ENCODE assay signal across 15 cellular contexts in the genomic region with DNA sequence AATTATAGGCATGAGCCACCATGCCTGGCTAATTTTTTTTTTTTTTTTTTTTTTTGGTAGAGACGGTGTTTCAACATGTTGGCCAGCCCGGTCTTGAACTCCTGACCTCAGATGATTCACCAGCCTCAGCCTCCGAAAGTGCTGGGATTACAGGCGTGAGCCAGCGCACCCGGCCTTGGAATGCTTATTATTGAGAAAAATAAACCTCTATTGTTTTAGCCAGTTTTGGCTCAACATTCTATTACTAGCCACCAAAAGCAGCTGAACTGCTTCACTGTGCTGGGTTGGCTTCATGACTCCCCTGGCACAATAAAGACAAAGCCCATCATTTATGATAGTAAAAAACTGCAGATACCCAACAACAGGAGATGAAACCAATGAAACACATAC.
DNase-seq lines count a peak whose midpoint lies in the region; ATAC-seq lines count a peak whose summit lies in the region.
"Had no signal": no experiment of that assay in that cellular context is flagged by ENCODE, and none has a peak within 500 bp of the region (broad histone marks: within the 10 kb centered on the region; RNA-seq: fewer than 3 reads in every experiment).

No MANE protein-coding gene starts in this region.

- H3K23ac ChIP-seq in trophoblast cell (ENCODE audit: low read length), result no peak overlapping the region

- H3K9ac ChIP-seq in trophoblast cell (ENCODE audit: low read length), result no peak overlapping the region
- H3K9ac ChIP-seq: KMS-11 had no signal

- H2BK120ac ChIP-seq in trophoblast cell (ENCODE audit: insufficient read depth, low read length, poor library complexity), result no peak overlapping the region

- no peak overlapping the region for H2AFZ ChIP-seq in trophoblast cell (ENCODE audit: insufficient read depth, low read length, poor library complexity)

- peaks cover 5% of the 10 kb centered on the region in 2 donors for H3K36me3 Mint-ChIP-seq in activated naive CD4-positive, alpha-beta T cell treated with anti-CD3 and anti-CD28 coated beads, Interleukin-2, amount 50 U/mL, for 72 hours

- H3K79me1 ChIP-seq in trophoblast cell (ENCODE audit: low read length), result no peaks in the 10 kb centered on the region

- no peaks in the 10 kb centered on the region for H3K36me3 ChIP-seq in trophoblast cell (ENCODE audit: control insufficient read depth in 1 of 2, insufficient read depth in 2 of 2, low read length in 2 of 2)
- H3K36me3 ChIP-seq: esophagus muscularis mucosa had no signal

- H2AK5ac ChIP-seq in trophoblast cell (ENCODE audit: low read length), result no peak overlapping the region

- H3K27me3 ChIP-seq in trophoblast cell (ENCODE audit: insufficient read depth, low read length), result no peaks in the 10 kb centered on the region
- H3K27me3 ChIP-seq: esophagus muscularis mucosa had no signal

- peak; percentile 48 for DNase-seq in GM03348 (ENCODE audit: low spot score)
- DNase-seq in T1000 (lab: John Stamatoyannopoulos, UW), result peak; percentile 44
- peak; percentile 88 for DNase-seq in fibroblast of peridontal ligament (ENCODE audit: extremely low read depth)
- peak; percentile 63 to 65 for DNase-seq in trophoblast cell
- no peak for DNase-seq in COLO668 (lab: John Stamatoyannopoulos, UW; ENCODE audit: unreplicated experiment)
- no peak for DNase-seq in SHP77 treated with DMSO at 0.1 percent for 48 hours (lab: John Stamatoyannopoulos, UW)
- DNase-seq in activated naive CD4-positive, alpha-beta T cell treated with anti-CD3 and anti-CD28 coated beads, Interleukin-2, amount 50 U/mL, for 72 hours (ENCODE audit: low spot score in 2 of 2), result no peak
- DNase-seq: activated naive CD8-positive, alpha-beta T cell treated with anti-CD3 and anti-CD28 coated beads for 36 hours; COR-L47; NCI-H510A; small intestine had no signal

- H3K27ac Mint-ChIP-seq in activated naive CD4-positive, alpha-beta T cell treated with anti-CD3 and anti-CD28 coated beads, Interleukin-2, amount 50 U/mL, for 72 hours, result no peak overlapping the region
- H3K27ac Mint-ChIP-seq: activated naive CD8-positive, alpha-beta T cell treated with anti-CD3 and anti-CD28 coated beads for 36 hours had no signal

- no peaks in the 10 kb centered on the region for H3K9me3 ChIP-seq in trophoblast cell (ENCODE audit: insufficient read depth, low read depth, low read length)
- H3K9me3 ChIP-seq: esophagus muscularis mucosa had no signal

- no peaks in the 10 kb centered on the region for H3K79me2 ChIP-seq in trophoblast cell (ENCODE audit: control insufficient read depth, insufficient read depth, low read length, poor library complexity)

- H3K18ac ChIP-seq in trophoblast cell (ENCODE audit: low read length), result no peak overlapping the region

- H3K4ac ChIP-seq in trophoblast cell (ENCODE audit: low read depth, low read length), result no peak overlapping the region

- H3K9me3 Mint-ChIP-seq in activated naive CD4-positive, alpha-beta T cell treated with anti-CD3 and anti-CD28 coated beads, Interleukin-2, amount 50 U/mL, for 72 hours, result peaks cover 4 to 13% of the 10 kb centered on the region in 2 donors

- H3K4me3 ChIP-seq in trophoblast cell (ENCODE audit: low read depth, low read length), result no peak overlapping the region
- H3K4me3 ChIP-seq: esophagus muscularis mucosa had no signal

- H4K8ac ChIP-seq in trophoblast cell (ENCODE audit: low read depth, low read length), result no peak overlapping the region

- H3K4me1 ChIP-seq in trophoblast cell (ENCODE audit: control insufficient read depth in 1 of 2, insufficient read depth in 2 of 2, low read length in 2 of 2), result no peaks in the 10 kb centered on the region
- H3K4me1 ChIP-seq: esophagus muscularis mucosa had no signal

- ATAC-seq in activated CD4-positive, CD25-positive, alpha-beta regulatory T cell treated with anti-CD3 and anti-CD28 coated beads, Interleukin-2, amount 50 U/mL, for 24 hours, result no peak
- no peak for ATAC-seq in activated naive CD4-positive, alpha-beta T cell treated with anti-CD3 and anti-CD28 coated beads, Interleukin-2, amount 50 U/mL, for 72 hours
- ATAC-seq: SK-N-SH treated with all-trans-retinoic acid at 6 μM for 48 hours had no signal

- no peak overlapping the region for H2BK5ac ChIP-seq in trophoblast cell (ENCODE audit: low read depth, low read length, poor library complexity)

- no CpG with 5 or more reads among the region's 6 CpGs for WGBS in trophoblast cell (ENCODE audit: extremely low coverage, insufficient coverage, insufficient read length)

- H4K12ac ChIP-seq in trophoblast cell (ENCODE audit: low read depth, low read length), result no peak overlapping the region

- no peak overlapping the region for H4K91ac ChIP-seq in trophoblast cell (ENCODE audit: low read depth, low read length)

- H2BK12ac ChIP-seq in trophoblast cell (ENCODE audit: low read length), result no peak overlapping the region

- H3K14ac ChIP-seq in trophoblast cell (ENCODE audit: low read length), result no peak overlapping the region

- no peak overlapping the region for H3K27ac ChIP-seq in trophoblast cell (ENCODE audit: low read depth, low read length)
- H3K27ac ChIP-seq: esophagus muscularis mucosa, KMS-11 had no signal

- H3K4me2 ChIP-seq in trophoblast cell (ENCODE audit: low read length), result no peak overlapping the region
- H3K4me2 ChIP-seq: KMS-11 had no signal

Comparison
In these comparisons a context has a peak if more than half of its experiments do, and no peak if none do; other contexts are left out.
1. DNase-seq: peak in GM03348 (single experiment), T1000 (single experiment), fibroblast of peridontal ligament (single experiment) and trophoblast cell (2 of 2); none in COLO668 (single experiment), SHP77 treated with DMSO at 0.1 percent for 48 hours (single experiment) and activated naive CD4-positive, alpha-beta T cell treated with anti-CD3 and anti-CD28 coated beads, Interleukin-2, amount 50 U/mL, for 72 hours (0 of 2).